ENCODE assay signal across 8 cellular contexts in genomic region chr19:50431343-50432220, GRCh38. TPM values are rescaled to one million over a fixed set of nuclear protein-coding genes. Genes with fewer than 3 reads are reported as not detected.
DNase-seq lines count a peak whose midpoint lies in the region; ATAC-seq, FAIRE-seq and TF ChIP-seq lines count a peak whose summit lies in the region.

No MANE protein-coding gene starts in this region.

- DNase-seq in GM12892 (ENCODE audit: insufficient read length): peak; percentile 82
- peak; percentile 87 for DNase-seq in NCI-H146 (lab: John Stamatoyannopoulos, UW)
- DNase-seq in T-helper 22 cell (ENCODE audit: low read depth): peak; percentile 64
- DNase-seq in astrocyte of the cerebellum (ENCODE audit: low read depth): peak; percentile 41
- DNase-seq in hypothalamus (lab: John Stamatoyannopoulos, UW): peak; percentile 23 to 87 (median 70)
- peak; percentile 45 for DNase-seq in renal cortical epithelial cell (ENCODE audit: low read depth)
- DNase-seq in aorta: peak; percentile 91 to 95

- peak; percentile 65 for ATAC-seq in HG02840 (IDR thresholded peaks at IDR 0.05; ENCODE audit: low FRiP score, unreplicated experiment)
- ATAC-seq in aorta (ENCODE audit: low FRiP score): peak; percentile 91

- intact Hi-C loops in aorta (cut with DNase I): no loop called here

- H3K27ac ChIP-seq in aorta (ENCODE audit: low read depth in 1 of 2, low read length in 2 of 2): no peak overlapping the region

- no peak; the same call in none of the 2 replicates for TF ChIP-seq POLR2A in GM12892 (IDR thresholded peaks at IDR 0.05; ENCODE audit: low read depth, low read length)

- peak; percentile 99 for FAIRE-seq in GM12892 (lab: Jason Lieb, UNC)

- no peaks in the 10 kb centered on the region for H3K9me3 ChIP-seq in aorta (ENCODE audit: control insufficient read depth, low read length)

- H3K27me3 ChIP-seq in aorta (ENCODE audit: control insufficient read depth in 1 of 2, insufficient read depth in 2 of 2, low read length in 1 of 2): no peaks in the 10 kb centered on the region

- WGBS in aorta, 2 donors: 1% methylated on average over 53 to 54 of the region's 54 CpGs

- H3K4me1 ChIP-seq in aorta (ENCODE audit: control insufficient read depth in 1 of 2, insufficient read depth in 2 of 2, low read length in 2 of 2): no peaks in the 10 kb centered on the region

- H3K4me3 ChIP-seq in astrocyte of the cerebellum (ENCODE audit: low read depth, low read length) (peak overlapping the region; percentile 51), aorta (ENCODE audit: low read length in 2 of 2) (peak overlapping the region; percentile 23 to 42)

- no peaks in the 10 kb centered on the region for H3K36me3 ChIP-seq in aorta (ENCODE audit: control insufficient read depth in 1 of 2, insufficient read depth in 2 of 2, low read length in 1 of 2)

- no peak for TF ChIP-seq CTCF in astrocyte of the cerebellum (IDR thresholded peaks at IDR 0.05; ENCODE audit: low read depth, low read length, missing control alignments)

- in situ Hi-C loops in astrocyte of the cerebellum (cut with HindIII; ENCODE audit: low sequenced_read_pairs): no loop called here

RNA-seq across cellular contexts. Expression of gene MYBPC2, which starts 1.1 kb away (rescaled TPM):
- 1.2 TPM for polyA plus RNA-seq in GM12892 (2012; ENCODE audit: missing spikeins)
- 0.35 TPM in 1 of 2 replicates, not detected in the other for total RNA-seq in renal cortical epithelial cell
- total RNA-seq in aorta: not detected
- under 1 TPM in 1 of 2 donors, not detected in 1; 0.03 TPM for polyA plus RNA-seq in aorta

RNA-seq across cellular contexts. Expression of gene SPIB, which starts 12.8 kb away (rescaled TPM):
- polyA plus RNA-seq in GM12892 (2012; ENCODE audit: missing spikeins): 38.2 TPM
- total RNA-seq in renal cortical epithelial cell: not detected in 2 replicates
- total RNA-seq in aorta: under 1 TPM; 0.48 to 0.62 TPM
- 1 to 10 TPM in 1 of 2 donors, under 1 TPM in 1; 0.05 to 5.1 TPM for polyA plus RNA-seq in aorta

RNA-seq across cellular contexts. Expression of gene EMC10, which starts 44.7 kb away (rescaled TPM):
- polyA plus RNA-seq in GM12892 (2012; ENCODE audit: missing spikeins): 15.9 TPM
- total RNA-seq in renal cortical epithelial cell: 58.3 and 78.7 TPM in 2 replicates
- total RNA-seq in aorta: 10 to 100 TPM; 79.6 to 86.5 TPM
- 100 to 1,000 TPM in 1 of 2 donors, 10 to 100 TPM in 1; 65.2 to 111 TPM for polyA plus RNA-seq in aorta

RNA-seq across cellular contexts. Expression of gene GARIN5A, which starts 45.1 kb away (rescaled TPM):
- 0.70 TPM for polyA plus RNA-seq in GM12892 (2012; ENCODE audit: missing spikeins)
- total RNA-seq in renal cortical epithelial cell: 0.52 and 0.89 TPM in 2 replicates
- not detected for total RNA-seq in aorta
- polyA plus RNA-seq in aorta: not detected

RNA-seq across cellular contexts. Expression of gene POLD1, which starts 47.4 kb away (rescaled TPM):
- polyA plus RNA-seq in GM12892 (2012; ENCODE audit: missing spikeins): 28.7 TPM
- total RNA-seq in renal cortical epithelial cell (23.9 and 34.7 TPM in 2 replicates), aorta (10 to 100 TPM; 13.2 to 26.9 TPM)
- 10 to 100 TPM in 1 of 2 donors, 1 to 10 TPM in 1; 5.4 to 27.7 TPM for polyA plus RNA-seq in aorta

Comparison
In these comparisons a context has a peak if more than half of its experiments do, and no peak if none do; other contexts are left out.
1. DNase-seq: peak in every context shown above with its lines; median percentile 93 in aorta; 87 in NCI-H146; 82 in GM12892; 70 in hypothalamus; 64 in T-helper 22 cell; 45 in renal cortical epithelial cell; 41 in astrocyte of the cerebellum.